In the genomic region with DNA sequence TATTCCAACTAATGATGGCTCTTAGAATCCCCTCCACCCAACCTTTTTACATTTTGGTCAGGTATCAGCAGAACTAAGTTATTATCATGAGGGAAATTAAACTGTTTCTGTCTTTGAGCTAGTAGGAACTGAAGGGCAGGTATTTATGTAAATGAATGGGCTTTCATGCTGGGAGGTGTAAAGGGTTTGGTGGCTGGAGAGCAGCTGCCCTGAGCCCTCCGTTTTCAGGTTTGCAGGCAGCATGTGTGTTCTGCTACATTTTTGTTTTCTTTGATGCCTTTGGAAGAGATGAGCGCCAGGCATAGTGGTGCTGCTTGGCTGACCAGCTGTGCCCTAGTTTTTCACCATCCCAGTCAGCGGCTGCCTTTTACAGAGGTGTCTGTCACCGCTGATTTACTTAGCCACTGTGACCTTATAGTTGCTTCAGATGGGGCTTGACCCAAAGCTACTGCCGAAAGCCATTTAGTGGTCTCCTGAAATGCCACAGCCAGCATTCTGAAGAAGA, we compare ENCODE assay signal across 9 cellular contexts.
DNase-seq lines count a peak whose midpoint lies in the region; FAIRE-seq and TF ChIP-seq lines count a peak whose summit lies in the region.
"Had no signal": no experiment of that assay in that cellular context is flagged by ENCODE, and none has a peak within 500 bp of the region (broad histone marks: within the 10 kb centered on the region; RNA-seq: fewer than 3 reads in every experiment).

No MANE protein-coding gene starts in this region.

- H3K4me3 Mint-ChIP-seq in activated CD4-positive, alpha-beta T cell treated with anti-CD3 and anti-CD28 coated beads, Interleukin-2, amount 10 ng/mL, durations not matched to agents 24 days and 14 days, result peak overlapping the region; percentile 93
- H3K4me3 Mint-ChIP-seq in activated CD4-positive, alpha-beta memory T cell treated with anti-CD3 and anti-CD28 coated beads for 36 hours, result peak overlapping the region; percentile 85

- H3K4me1 ChIP-seq in iPS DF 6.9 (ENCODE audit: control insufficient read depth, insufficient read depth, low read length) (peaks cover 2% of the 10 kb centered on the region; the same call in 1 of the 2 replicates), spleen (peaks cover 4 to 26% (median 17%) of the 10 kb centered on the region in 6 donors)

- CTCF ChIA-PET in activated CD4-positive, alpha-beta memory T cell treated with anti-CD3 and anti-CD28 coated beads for 36 hours (lab: Charles Lee), result interaction anchor here (1.0 to 5.4 kb wide), 6 partner anchors 9 to 522 kb away, joined by 3 to 41 read pairs (median 12); no protein-coding TSS in a partner anchor

- H3K36me3 ChIP-seq in iPS DF 6.9 (ENCODE audit: control insufficient read depth, insufficient read depth, low read length) (no peaks in the 10 kb centered on the region), spleen (no peaks in the 10 kb centered on the region)

- no peaks in the 10 kb centered on the region for H3K27me3 ChIP-seq in iPS DF 6.9 (ENCODE audit: control insufficient read depth, insufficient read depth, low read length)
- peaks cover 0 to 27% (median 0%) of the 10 kb centered on the region in 7 donors for H3K27me3 ChIP-seq in spleen (replicated peaks in 1 of 7)

- H3K4me3 ChIP-seq in iPS DF 6.9 (ENCODE audit: low read length), result peak overlapping the region; percentile 18; the same call in 1 of the 2 replicates
- H3K4me3 ChIP-seq in spleen, result peak overlapping the region in 6 of 8 donors; percentile 16 to 61 (median 22)

- H3K9me3 ChIP-seq in iPS DF 6.9 (ENCODE audit: control insufficient read depth, insufficient read depth, low read length) (no peaks in the 10 kb centered on the region), spleen (no peaks in the 10 kb centered on the region)

- H3K4me1 Mint-ChIP-seq in activated CD4-positive, alpha-beta T cell treated with anti-CD3 and anti-CD28 coated beads, Interleukin-2, amount 10 ng/mL, durations not matched to agents 24 days and 14 days, result peaks cover 58% of the 10 kb centered on the region
- H3K4me1 Mint-ChIP-seq in activated CD4-positive, alpha-beta memory T cell treated with anti-CD3 and anti-CD28 coated beads for 36 hours (ENCODE audit: low read depth), result peaks cover 36% of the 10 kb centered on the region

- DNase-seq in activated CD4-positive, alpha-beta T cell treated with anti-CD3 and anti-CD28 coated beads, Interleukin-2, amount 10 ng/mL, durations not matched to agents 24 days and 14 days, result no peak
- DNase-seq in activated CD4-positive, alpha-beta T cell treated with anti-CD3 and anti-CD28 coated beads for 4 hours, result no peak
- DNase-seq in activated CD4-positive, alpha-beta memory T cell treated with anti-CD3 and anti-CD28 coated beads for 36 hours, result no peak
- DNase-seq in iPS DF 6.9 (ENCODE audit: low read depth, low spot score) (no peak), spleen (no peak), germinal center (ENCODE audit: low spot score) (no peak), GM19239 (ENCODE audit: insufficient read length, low spot score) (no peak), HK-2 (ENCODE audit: unreplicated experiment) (no peak)

- H3K27ac ChIP-seq in iPS DF 6.9 (ENCODE audit: low read length) (no peak overlapping the region), spleen (peak overlapping the region in 1 of 8 donors; percentile 40)

- H3K9me3 Mint-ChIP-seq in activated CD4-positive, alpha-beta T cell treated with anti-CD3 and anti-CD28 coated beads, Interleukin-2, amount 10 ng/mL, durations not matched to agents 24 days and 14 days, result peaks cover 8% of the 10 kb centered on the region
- H3K9me3 Mint-ChIP-seq in activated CD4-positive, alpha-beta memory T cell treated with anti-CD3 and anti-CD28 coated beads for 36 hours, result no peaks in the 10 kb centered on the region

- no peak for TF ChIP-seq CTCF in spleen (IDR thresholded peaks at IDR 0.05 in 8 of 11, conservative IDR thresholded peaks at IDR 0.05 in 3 of 11)

- POLR2A ChIA-PET in activated CD4-positive, alpha-beta memory T cell treated with anti-CD3 and anti-CD28 coated beads for 36 hours (lab: Charles Lee), result interaction anchor here (0.9 to 3.1 kb wide), 5 partner anchors 9 to 378 kb away, joined by 3 to 24 read pairs (median 8); no protein-coding TSS in a partner anchor

- FAIRE-seq in GM19239 (lab: Jason Lieb, UNC), result no peak
- FAIRE-seq: TTC549 had no signal

- H3K27ac Mint-ChIP-seq in activated CD4-positive, alpha-beta T cell treated with anti-CD3 and anti-CD28 coated beads, Interleukin-2, amount 10 ng/mL, durations not matched to agents 24 days and 14 days, result peak overlapping the region; percentile 93
- peak overlapping the region; percentile 87 for H3K27ac Mint-ChIP-seq in activated CD4-positive, alpha-beta memory T cell treated with anti-CD3 and anti-CD28 coated beads for 36 hours

- intact Hi-C loops in activated CD4-positive, alpha-beta T cell treated with anti-CD3 and anti-CD28 coated beads, Interleukin-2, amount 10 ng/mL, durations not matched to agents 24 days and 14 days (cut with micrococcal nuclease), result loop anchor here (2.0 to 10.0 kb wide), 7 partner anchors 13 to 903 kb away; partner anchors contain the start of genes ERBIN and SREK1
- intact Hi-C loops in activated CD4-positive, alpha-beta memory T cell treated with anti-CD3 and anti-CD28 coated beads for 36 hours (cut with micrococcal nuclease), result loop anchor here (2.0 to 5.0 kb wide), 5 partner anchors 34 to 379 kb away; no protein-coding TSS in a partner anchor
- intact Hi-C loops in spleen (cut with DNase I; ENCODE audit: low total_unique reads), result no loop called here

- no CpG with 5 or more reads among the region's 5 CpGs for WGBS in iPS DF 6.9 (ENCODE audit: insufficient coverage, insufficient read length)
- WGBS in spleen, 5 donors, result 15 to 46% (median 33%) methylated on average over 5 of the region's 5 CpGs

- peaks cover 8% of the 10 kb centered on the region for H3K36me3 Mint-ChIP-seq in activated CD4-positive, alpha-beta T cell treated with anti-CD3 and anti-CD28 coated beads, Interleukin-2, amount 10 ng/mL, durations not matched to agents 24 days and 14 days (ENCODE audit: low read depth)
- H3K36me3 Mint-ChIP-seq in activated CD4-positive, alpha-beta memory T cell treated with anti-CD3 and anti-CD28 coated beads for 36 hours, result no peaks in the 10 kb centered on the region

- no peak for TF ChIP-seq POLR2A in spleen (IDR thresholded peaks at IDR 0.05)

- no peaks in the 10 kb centered on the region for H3K27me3 Mint-ChIP-seq in activated CD4-positive, alpha-beta T cell treated with anti-CD3 and anti-CD28 coated beads, Interleukin-2, amount 10 ng/mL, durations not matched to agents 24 days and 14 days
- H3K27me3 Mint-ChIP-seq in activated CD4-positive, alpha-beta memory T cell treated with anti-CD3 and anti-CD28 coated beads for 36 hours, result peaks cover 13% of the 10 kb centered on the region
